Comparison of ENCODE assay signal across 8 cellular contexts in genomic region chr9:119963798-119964372, GRCh38.
A peak's percentile ranks its signal among the peaks of the same experiment; 100 is the strongest.
DNase-seq lines count a peak whose midpoint lies in the region; ATAC-seq, FAIRE-seq and TF ChIP-seq lines count a peak whose summit lies in the region.

No MANE protein-coding gene starts in this region.

- H3K4me1 ChIP-seq in GM23248 (ENCODE audit: insufficient read depth) (peaks cover 41% of the 10 kb centered on the region), PC-9 (replicated peaks; ENCODE audit: insufficient read depth) (no peaks in the 10 kb centered on the region), psoas muscle (peaks cover 7% of the 10 kb centered on the region)

- CTCF ChIA-PET in PC-9 (lab: Charles Lee), result no interaction called here

- H3K36me3 Mint-ChIP-seq in activated T-helper 1 cell treated with anti-CD3 and anti-CD28 coated beads, Interleukin-12 subunit alpha, Interleukin-12 subunit beta, Interleukin-2, Interleukin-4 antibody, amounts not matched to agents 30 ng/mL and 10 ng/mL and 1 ng/mL, durations not matched to agents 14 hours and 24 hours and 36 hours (ENCODE audit: low read depth), result no peaks in the 10 kb centered on the region

- H2AFZ ChIP-seq in GM23248 (peak overlapping the region; percentile 40), PC-9 (no peak overlapping the region)

- in situ Hi-C loops in GM23248 (cut with MboI), result loop anchor here (25.0 kb wide), 1 partner anchor 402 kb away; no protein-coding TSS in a partner anchor

- H3K9me2 ChIP-seq in GM23248 (ENCODE audit: insufficient read depth), result no peaks in the 10 kb centered on the region
- no peaks in the 10 kb centered on the region for H3K9me2 ChIP-seq in PC-9 (ENCODE audit: insufficient read depth)

- H3K4me3 Mint-ChIP-seq in activated T-helper 1 cell treated with anti-CD3 and anti-CD28 coated beads, Interleukin-12 subunit alpha, Interleukin-12 subunit beta, Interleukin-2, Interleukin-4 antibody, amounts not matched to agents 30 ng/mL and 10 ng/mL and 1 ng/mL, durations not matched to agents 14 hours and 24 hours and 36 hours, result no peak overlapping the region

- POLR2A ChIA-PET in PC-9 (lab: Charles Lee; ENCODE audit: unreplicated experiment), result no interaction called here

- ATAC-seq in psoas muscle, result peak in 3 of 4 donors; percentile 45 to 54 (median 46)
- no peak for ATAC-seq in HG03457 (IDR thresholded peaks at IDR 0.05; ENCODE audit: unreplicated experiment)

- 8 to 15% methylated on average over 5 of the region's 5 CpGs for WGBS in GM23248 (ENCODE audit: low coverage in 1 of 2, low lambda C conversion rate in 2 of 2, missing lambda C conversion rate in 2 of 2), 2 experiments
- 6 to 9% (median 8%) methylated on average over 5 of the region's 5 CpGs for WGBS in psoas muscle, 3 donors

- no peaks in the 10 kb centered on the region for H3K36me3 ChIP-seq in GM23248 (ENCODE audit: low read depth)
- H3K36me3 ChIP-seq in PC-9 (ENCODE audit: low read depth), result no peaks in the 10 kb centered on the region
- no peaks in the 10 kb centered on the region for H3K36me3 ChIP-seq in psoas muscle (ENCODE audit: insufficient read depth in 1 of 2, low read depth in 1 of 2)

- H3K79me2 ChIP-seq in GM23248 (ENCODE audit: insufficient read depth), result no peaks in the 10 kb centered on the region
- H3K79me2 ChIP-seq in PC-9 (ENCODE audit: low read depth), result no peaks in the 10 kb centered on the region

- intact Hi-C loops in PC-9 (cut with micrococcal nuclease; ENCODE audit: unreplicated experiment), result loop anchor here (5.0 kb wide), 1 partner anchor 513 kb away; no protein-coding TSS in a partner anchor
- intact Hi-C loops in psoas muscle (cut with DNase I), result loop anchor here (5.0 to 10.0 kb wide), 2 partner anchors 381 to 513 kb away; no protein-coding TSS in a partner anchor
- intact Hi-C loops in activated T-helper 1 cell treated with anti-CD3 and anti-CD28 coated beads, Interleukin-12 subunit alpha, Interleukin-12 subunit beta, Interleukin-2, Interleukin-4 antibody, amounts not matched to agents 30 ng/mL and 10 ng/mL and 1 ng/mL, durations not matched to agents 14 hours and 24 hours and 36 hours (cut with micrococcal nuclease), result loop anchor here (5.0 to 10.0 kb wide), 2 partner anchors 513 to 571 kb away; no protein-coding TSS in a partner anchor

- no peaks in the 10 kb centered on the region for H3K9me3 Mint-ChIP-seq in activated T-helper 1 cell treated with anti-CD3 and anti-CD28 coated beads, Interleukin-12 subunit alpha, Interleukin-12 subunit beta, Interleukin-2, Interleukin-4 antibody, amounts not matched to agents 30 ng/mL and 10 ng/mL and 1 ng/mL, durations not matched to agents 14 hours and 24 hours and 36 hours

- peak overlapping the region; percentile 10; the same call in 1 of the 2 replicates for H3K4me3 ChIP-seq in GM23248
- no peak overlapping the region for H3K4me3 ChIP-seq in PC-9
- no peak overlapping the region for H3K4me3 ChIP-seq in psoas muscle

- no TSS peak for BruUV-seq in PC-9 (replicated peaks; lab: Mats Ljungman, UMichigan)

- DNase-seq in GM23248 (peak; percentile 95), PC-9 (peak; percentile 46 to 52), fibroblast of gingiva (ENCODE audit: low read depth) (peak; percentile 90), psoas muscle (no peak), frontal cortex (ENCODE audit: low spot score in 2 of 2) (no peak), putamen (ENCODE audit: low spot score) (no peak)
- DNase-seq in activated T-helper 1 cell treated with anti-CD3 and anti-CD28 coated beads, Interleukin-12 subunit alpha, Interleukin-12 subunit beta, Interleukin-2, Interleukin-4 antibody, amounts not matched to agents 30 ng/mL and 10 ng/mL and 1 ng/mL, durations not matched to agents 14 hours and 24 hours and 36 hours (ENCODE audit: low spot score), result no peak

- H3K9me3 ChIP-seq in GM23248 (ENCODE audit: low read depth) (no peaks in the 10 kb centered on the region), PC-9 (ENCODE audit: insufficient read depth, low read depth) (no peaks in the 10 kb centered on the region), psoas muscle (no peaks in the 10 kb centered on the region)

- peak overlapping the region; percentile 73 for H3K9ac ChIP-seq in GM23248

- FAIRE-seq in frontal cortex (lab: Jason Lieb, UNC), result no peak

- H4K20me1 ChIP-seq in GM23248 (ENCODE audit: insufficient read depth) (no peaks in the 10 kb centered on the region), PC-9 (ENCODE audit: insufficient read depth) (no peaks in the 10 kb centered on the region)

- H3K4me1 Mint-ChIP-seq in activated T-helper 1 cell treated with anti-CD3 and anti-CD28 coated beads, Interleukin-12 subunit alpha, Interleukin-12 subunit beta, Interleukin-2, Interleukin-4 antibody, amounts not matched to agents 30 ng/mL and 10 ng/mL and 1 ng/mL, durations not matched to agents 14 hours and 24 hours and 36 hours (ENCODE audit: low read depth), result no peaks in the 10 kb centered on the region

- TF ChIP-seq CTCF in PC-9 (conservative IDR thresholded peaks at IDR 0.05), result no peak
- TF ChIP-seq CTCF in psoas muscle (IDR thresholded peaks at IDR 0.05), result no peak

- peaks cover 4% of the 10 kb centered on the region for H3K27me3 Mint-ChIP-seq in activated T-helper 1 cell treated with anti-CD3 and anti-CD28 coated beads, Interleukin-12 subunit alpha, Interleukin-12 subunit beta, Interleukin-2, Interleukin-4 antibody, amounts not matched to agents 30 ng/mL and 10 ng/mL and 1 ng/mL, durations not matched to agents 14 hours and 24 hours and 36 hours (ENCODE audit: insufficient read depth)

- H3K27ac Mint-ChIP-seq in activated T-helper 1 cell treated with anti-CD3 and anti-CD28 coated beads, Interleukin-12 subunit alpha, Interleukin-12 subunit beta, Interleukin-2, Interleukin-4 antibody, amounts not matched to agents 30 ng/mL and 10 ng/mL and 1 ng/mL, durations not matched to agents 14 hours and 24 hours and 36 hours, result no peak overlapping the region

- no peaks in the 10 kb centered on the region for H3K27me3 ChIP-seq in GM23248 (replicated peaks; ENCODE audit: insufficient read depth)
- peaks cover 7% of the 10 kb centered on the region for H3K27me3 ChIP-seq in PC-9 (ENCODE audit: insufficient read depth, low read depth)
- H3K27me3 ChIP-seq in psoas muscle (ENCODE audit: insufficient read depth in 3 of 3, low read length in 2 of 3), result no peaks in the 10 kb centered on the region

- H3K4me2 ChIP-seq in GM23248 (ENCODE audit: unreplicated experiment) (peak overlapping the region; percentile 25), PC-9 (no peak overlapping the region)

- peaks cover 13% of the 10 kb centered on the region for H3F3A ChIP-seq in GM23248 (ENCODE audit: insufficient read depth)
- no peaks in the 10 kb centered on the region for H3F3A ChIP-seq in PC-9 (ENCODE audit: insufficient read depth, low read depth)

- peak overlapping the region; percentile 92 for H3K27ac ChIP-seq in GM23248
- H3K27ac ChIP-seq in PC-9, result no peak overlapping the region
- no peak overlapping the region for H3K27ac ChIP-seq in psoas muscle

Comparison
In these comparisons a context has a peak if more than half of its experiments do, and no peak if none do; other contexts are left out.
1. DNase-seq: peak in GM23248 (single experiment), PC-9 (2 of 2) and fibroblast of gingiva (single experiment); none in psoas muscle (0 of 2), frontal cortex (0 of 2), putamen (single experiment) and activated T-helper 1 cell treated with anti-CD3 and anti-CD28 coated beads, Interleukin-12 subunit alpha, Interleukin-12 subunit beta, Interleukin-2, Interleukin-4 antibody, amounts not matched to agents 30 ng/mL and 10 ng/mL and 1 ng/mL, durations not matched to agents 14 hours and 24 hours and 36 hours (single experiment).